ENCODE assay signal across 8 cellular contexts in the genomic region with DNA sequence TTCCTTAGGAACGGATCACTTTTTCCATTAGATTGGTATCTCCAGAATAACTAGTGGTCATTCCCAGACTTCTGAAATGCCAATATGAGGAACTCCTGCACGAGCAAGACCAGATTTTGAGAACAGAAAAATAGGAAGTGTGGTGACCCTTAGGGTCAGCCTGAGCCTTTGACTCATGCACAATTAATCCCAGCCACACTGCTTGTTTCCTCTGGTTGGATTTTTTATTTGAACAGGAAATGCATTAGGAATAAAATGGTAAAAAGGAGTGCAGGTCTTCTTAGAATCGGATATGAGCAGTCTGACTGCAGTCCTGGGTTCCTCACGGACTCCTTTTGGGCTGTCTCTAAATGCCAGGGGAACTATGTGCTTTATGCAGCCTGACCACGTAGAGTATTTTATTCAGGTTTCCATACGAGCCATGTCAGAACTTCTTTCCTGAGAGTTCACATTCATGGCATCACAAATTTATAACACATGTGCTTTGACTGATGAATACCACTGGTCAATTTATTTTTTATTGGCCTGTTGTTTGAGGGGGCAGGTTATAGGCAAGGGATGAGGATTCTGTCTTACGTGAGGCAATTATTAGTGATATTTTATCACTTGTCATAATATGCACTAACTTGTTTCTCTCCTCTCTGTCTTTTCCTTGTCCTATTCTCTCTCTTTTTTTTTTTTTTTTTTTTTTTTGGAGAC. TPM values are rescaled to one million over a fixed set of nuclear protein-coding genes. Genes with fewer than 3 reads are reported as not detected.
DNase-seq lines count a peak whose midpoint lies in the region; ATAC-seq, FAIRE-seq and TF ChIP-seq lines count a peak whose summit lies in the region.
"Not testable (repeated sequence)": the region's sequence is repeated elsewhere in the genome, so short reads cannot be mapped to it uniquely, and the experiment has no call there.

No MANE protein-coding gene starts in this region.

- POLR2A ChIA-PET in A549 (lab: Yijun Ruan, JAX); naive thymus-derived CD4-positive, alpha-beta T cell (lab: Charles Lee): not testable (repeated sequence)

- in situ Hi-C loops in gastrocnemius medialis (cut with MboI; ENCODE audit: low sequenced_read_pairs in 4 of 4), result not testable (repeated sequence)

- DNase-seq in A549 (ENCODE audit: low read depth in 1 of 2, low spot score in 1 of 2); bronchial epithelial cell (ENCODE audit: low read depth); foreskin keratinocyte; left colon; naive thymus-derived CD4-positive, alpha-beta T cell; gastrocnemius medialis: not testable (repeated sequence)
- DNase-seq in HFFc6 (peak; percentile 21), RPMI7951 (ENCODE audit: low read depth) (peak; percentile 44)

- peak overlapping the region; percentile 50 for H3K4me3 Mint-ChIP-seq in HFFc6
- H3K4me3 Mint-ChIP-seq in naive thymus-derived CD4-positive, alpha-beta T cell, result not testable (repeated sequence)

- not testable (repeated sequence) for H3K9me3 Mint-ChIP-seq in HFFc6; naive thymus-derived CD4-positive, alpha-beta T cell

- TF ChIP-seq EP300 in A549 (IDR thresholded peaks at IDR 0.05), result not testable (repeated sequence)

- peak; percentile 70 to 73 for ATAC-seq in A549
- peak; percentile 17 for ATAC-seq in foreskin keratinocyte
- peak; percentile 58 for ATAC-seq in left colon
- peak; percentile 46 for ATAC-seq in naive thymus-derived CD4-positive, alpha-beta T cell
- peak; percentile 39 for ATAC-seq in gastrocnemius medialis

- H3K4me1 ChIP-seq in A549 (peaks cover 49% of the 10 kb centered on the region), foreskin keratinocyte (peaks cover 34% of the 10 kb centered on the region)
- H3K4me1 ChIP-seq in naive thymus-derived CD4-positive, alpha-beta T cell (ENCODE audit: control insufficient read depth in 2 of 2, insufficient read depth in 2 of 2, low read length in 2 of 2); gastrocnemius medialis: not testable (repeated sequence)

- intact Hi-C loops in left colon (cut with DNase I, micrococcal nuclease); naive thymus-derived CD4-positive, alpha-beta T cell (cut with micrococcal nuclease); gastrocnemius medialis (cut with DNase I; ENCODE audit: low total_unique reads): not testable (repeated sequence)

- H3K27me3 Mint-ChIP-seq in HFFc6 (ENCODE audit: insufficient read depth); naive thymus-derived CD4-positive, alpha-beta T cell: not testable (repeated sequence)

- peak overlapping the region; percentile 92 for H3K27ac Mint-ChIP-seq in HFFc6
- not testable (repeated sequence) for H3K27ac Mint-ChIP-seq in naive thymus-derived CD4-positive, alpha-beta T cell

- FAIRE-seq in A549 (lab: Jason Lieb, UNC) (peak; percentile 96), bronchial epithelial cell (lab: Jason Lieb, UNC) (peak; percentile 97)

- not testable (repeated sequence) for TF ChIP-seq RAD21 in A549 (conservative IDR thresholded peaks at IDR 0.05 in 1 of 2, IDR thresholded peaks at IDR 0.05 in 1 of 2)

- H3K4me2 ChIP-seq in A549, result peak overlapping the region; percentile 61

- peaks cover 65% of the 10 kb centered on the region for H3K4me1 Mint-ChIP-seq in HFFc6 (ENCODE audit: low read depth)
- H3K4me1 Mint-ChIP-seq in naive thymus-derived CD4-positive, alpha-beta T cell, result not testable (repeated sequence)

- peak overlapping the region; percentile 74 to 84 for H3K27ac ChIP-seq in A549
- H3K27ac ChIP-seq in foreskin keratinocyte; naive thymus-derived CD4-positive, alpha-beta T cell (ENCODE audit: low read depth, low read length); gastrocnemius medialis: not testable (repeated sequence)

- peaks cover 15% of the 10 kb centered on the region for H3K36me3 Mint-ChIP-seq in HFFc6 (ENCODE audit: low read depth)
- peaks cover 0 to 16% (median 5%) of the 10 kb centered on the region in 5 donors for H3K36me3 Mint-ChIP-seq in naive thymus-derived CD4-positive, alpha-beta T cell

- H3K36me3 ChIP-seq in bronchial epithelial cell (ENCODE audit: control insufficient read depth, insufficient read depth, low read length); naive thymus-derived CD4-positive, alpha-beta T cell (ENCODE audit: control insufficient read depth in 2 of 3, insufficient read depth in 3 of 3, low read length in 3 of 3): not testable (repeated sequence)
- peaks cover 0 to 14% of the 10 kb centered on the region in 2 donors for H3K36me3 ChIP-seq in gastrocnemius medialis

- TF ChIP-seq CTCF in A549 (IDR thresholded peaks at IDR 0.05); HFFc6 (IDR thresholded peaks at IDR 0.05); bronchial epithelial cell (IDR thresholded peaks at IDR 0.05; ENCODE audit: insufficient read depth, low read length, severe bottlenecking); foreskin keratinocyte (conservative IDR thresholded peaks at IDR 0.05); gastrocnemius medialis (IDR thresholded peaks at IDR 0.05 in 4 of 5, conservative IDR thresholded peaks at IDR 0.05 in 1 of 5): not testable (repeated sequence)

- not testable (repeated sequence) for H3K4me3 ChIP-seq in A549; bronchial epithelial cell (ENCODE audit: low read depth, low read length); naive thymus-derived CD4-positive, alpha-beta T cell (ENCODE audit: low read length); gastrocnemius medialis

- TF ChIP-seq POLR2A in A549 (IDR thresholded peaks at IDR 0.05; ENCODE audit: low read length); gastrocnemius medialis (IDR thresholded peaks at IDR 0.05): not testable (repeated sequence)

- CTCF ChIA-PET in A549 (lab: Yijun Ruan, JAX), result interaction anchor here (2.5 kb wide), 1 partner anchor 36 kb away, joined by 9 read pairs; no protein-coding TSS in a partner anchor
- CTCF ChIA-PET in naive thymus-derived CD4-positive, alpha-beta T cell (lab: Charles Lee), result not testable (repeated sequence)

- not testable (repeated sequence) for H3K27me3 ChIP-seq in bronchial epithelial cell (ENCODE audit: control insufficient read depth, insufficient read depth, low read length); foreskin keratinocyte; naive thymus-derived CD4-positive, alpha-beta T cell (ENCODE audit: control insufficient read depth in 2 of 2, insufficient read depth in 2 of 2, low read length in 2 of 2); gastrocnemius medialis

- H3K9me3 ChIP-seq in A549; naive thymus-derived CD4-positive, alpha-beta T cell (ENCODE audit: control insufficient read depth in 2 of 3, low read length in 3 of 3); gastrocnemius medialis: not testable (repeated sequence)

- 24% methylated on average over 3 of the region's 7 CpGs for WGBS in A549 (ENCODE audit: missing lambda C conversion rate)

RNA-seq across cellular contexts. Expression of a gene that starts 46.1 kb away (rescaled TPM):
- polyA plus RNA-seq in A549 (2011; rRNA removed) (20.3 and 24.3 TPM in 2 replicates), A549 (2017; fragmentation: RNase III; extraction: RNeasy Plus Mini Kit Qiagen cat#74134 plus additional on column Dnase treatment) (12.6 to 15.3 TPM (median 13.7 TPM) in 3 replicates), foreskin keratinocyte (9.4 and 10.1 TPM in 2 replicates)
- 9.9 and 11.3 TPM in 2 replicates for polyA plus RNA-seq in A549 (2012; cell fraction: cytosol; rRNA removed)
- 19.1 and 24.9 TPM in 2 replicates for polyA plus RNA-seq in A549 (2012; cell fraction: nucleus; rRNA removed)
- polyA minus RNA-seq in A549 (2011; rRNA and poly(A)+ RNA removed), result 20.1 and 20.4 TPM in 2 replicates
- 10 to 100 TPM; 24.9 to 44.7 (median 28.6) TPM for total RNA-seq in HFFc6 (2021; fragmentation: NEBNext Ultra II Directional; extraction: Animal tissue kit (Norgen Biotek cat#: 25700))
- total RNA-seq in RPMI7951 (2014; rRNA removed; shearing (Covaris generic)), result 5.9 and 7.2 TPM in 2 replicates
- total RNA-seq in bronchial epithelial cell (4.0 and 5.0 TPM in 2 replicates), foreskin keratinocyte (24.3 and 24.5 TPM in 2 replicates), left colon (10 to 100 TPM; 43.6 to 53.4 TPM), gastrocnemius medialis (10 to 100 TPM in 3 of 4 donors, 1 to 10 TPM in 1; 9.5 to 22.5 (median 15.0) TPM)
- total RNA-seq in naive thymus-derived CD4-positive, alpha-beta T cell, result 1 to 10 TPM; 2.8 to 8.5 (median 4.4) TPM
- polyA plus RNA-seq in naive thymus-derived CD4-positive, alpha-beta T cell, result under 1 TPM; 0.40 to 0.94 TPM

Comparison
In these comparisons a context has a peak if more than half of its experiments do, and no peak if none do; other contexts are left out.
1. ATAC-seq: peak in every context shown above with its lines; median percentile 72 in A549; 58 in left colon; 46 in naive thymus-derived CD4-positive, alpha-beta T cell; 39 in gastrocnemius medialis; 17 in foreskin keratinocyte.